In genomic region chr10:14580933-14581332, GRCh38 we compare ENCODE assay signal across 15 cellular contexts.
A peak's percentile ranks its signal among the peaks of the same experiment; 100 is the strongest.
DNase-seq lines count a peak whose midpoint lies in the region; ATAC-seq and TF ChIP-seq lines count a peak whose summit lies in the region.
"Had no signal": no experiment of that assay in that cellular context is flagged by ENCODE, and none has a peak within 500 bp of the region (broad histone marks: within the 10 kb centered on the region; RNA-seq: fewer than 3 reads in every experiment).

No MANE protein-coding gene starts in this region.

- no peaks in the 10 kb centered on the region for H3K27me3 Mint-ChIP-seq in activated T-cell treated with anti-CD3 and anti-CD28 coated beads, Interleukin-2, amount 50 U/mL, for 72 hours (ENCODE audit: low read depth)
- H3K27me3 Mint-ChIP-seq in T-helper 17 cell (no peaks in the 10 kb centered on the region), endothelial cell (ENCODE audit: unreplicated experiment) (peaks cover 4% of the 10 kb centered on the region)

- H3K4me1 ChIP-seq in subcutaneous abdominal adipose tissue (ENCODE audit: control insufficient read depth in 5 of 5, insufficient read depth in 5 of 5, low read length in 5 of 5), result peaks cover 0 to 32% (median 23%) of the 10 kb centered on the region in 5 donors

- H3K36me3 ChIP-seq in subcutaneous abdominal adipose tissue (ENCODE audit: control insufficient read depth in 5 of 5, insufficient read depth in 5 of 5, low read length in 5 of 5), result peaks cover 0 to 9% (median 0%) of the 10 kb centered on the region in 5 donors
- H3K36me3 ChIP-seq: tibial nerve, WERI-Rb-1 had no signal

- peak overlapping the region; percentile 45 for H3K27ac ChIP-seq in subcutaneous abdominal adipose tissue (ENCODE audit: low read depth, low read length)
- H3K27ac ChIP-seq: SJSA1, WERI-Rb-1 had no signal

- H3K4me1 Mint-ChIP-seq in activated T-cell treated with anti-CD3 and anti-CD28 coated beads, Interleukin-2, amount 50 U/mL, for 72 hours (ENCODE audit: low read depth), result peaks cover 80% of the 10 kb centered on the region
- H3K4me1 Mint-ChIP-seq in T-helper 17 cell (peaks cover 64% of the 10 kb centered on the region), endothelial cell (ENCODE audit: unreplicated experiment) (peaks cover 75% of the 10 kb centered on the region)

- no peak for ATAC-seq in activated T-cell treated with anti-CD3 and anti-CD28 coated beads, Interleukin-2, amount 50 U/mL, for 72 hours (replicated peaks in 1 of 2)
- ATAC-seq in T-helper 17 cell, result no peak
- no peak for ATAC-seq in GM19395 (IDR thresholded peaks at IDR 0.05; ENCODE audit: unreplicated experiment)

- H3K9me3 Mint-ChIP-seq in activated T-cell treated with anti-CD3 and anti-CD28 coated beads, Interleukin-2, amount 50 U/mL, for 72 hours, result no peaks in the 10 kb centered on the region
- H3K9me3 Mint-ChIP-seq in endothelial cell (ENCODE audit: unreplicated experiment), result no peaks in the 10 kb centered on the region

- H3K9ac ChIP-seq in subcutaneous abdominal adipose tissue (ENCODE audit: low read length in 5 of 5), result no peak overlapping the region

- H3K36me3 Mint-ChIP-seq in activated T-cell treated with anti-CD3 and anti-CD28 coated beads, Interleukin-2, amount 50 U/mL, for 72 hours (ENCODE audit: insufficient read depth in 2 of 2), result peaks cover 3 to 20% of the 10 kb centered on the region in 2 donors
- peaks cover under 1% of the 10 kb centered on the region for H3K36me3 Mint-ChIP-seq in T-helper 17 cell (ENCODE audit: low read depth)
- peaks cover 22% of the 10 kb centered on the region for H3K36me3 Mint-ChIP-seq in endothelial cell (ENCODE audit: low read depth, unreplicated experiment)

- no peak overlapping the region for H3K4me3 Mint-ChIP-seq in activated T-cell treated with anti-CD3 and anti-CD28 coated beads, Interleukin-2, amount 50 U/mL, for 72 hours
- H3K4me3 Mint-ChIP-seq in T-helper 17 cell, result peak overlapping the region; percentile 77
- H3K4me3 Mint-ChIP-seq in endothelial cell (ENCODE audit: unreplicated experiment), result peak overlapping the region; percentile 19

- H3K27ac Mint-ChIP-seq in activated T-cell treated with anti-CD3 and anti-CD28 coated beads, Interleukin-2, amount 50 U/mL, for 72 hours, result peak overlapping the region; percentile 47
- H3K27ac Mint-ChIP-seq in T-helper 17 cell (peak overlapping the region; percentile 97), endothelial cell (ENCODE audit: unreplicated experiment) (no peak overlapping the region)

- TF ChIP-seq CTCF in endothelial cell (IDR thresholded peaks at IDR 0.05; ENCODE audit: unreplicated experiment), result no peak

- H3K27me3 ChIP-seq in subcutaneous abdominal adipose tissue (ENCODE audit: control insufficient read depth in 5 of 5, insufficient read depth in 4 of 5, low read length in 5 of 5), result no peaks in the 10 kb centered on the region
- H3K27me3 ChIP-seq: SJSA1, tibial nerve had no signal

- DNase-seq in activated T-cell treated with anti-CD3 and anti-CD28 coated beads, Interleukin-2, amount 50 U/mL, for 72 hours, result no peak
- DNase-seq in activated T-cell treated with anti-CD3 and anti-CD28 coated beads, Interleukin-2, amount 50 U/mL, for 48 hours, result no peak
- DNase-seq in T-helper 17 cell, result no peak
- no peak for DNase-seq in endothelial cell (ENCODE audit: low spot score)
- DNase-seq in LoVo (ENCODE audit: low spot score), result no peak
- DNase-seq in NCI-H1092 treated with DMSO at 0.1 percent for 48 hours (lab: John Stamatoyannopoulos, UW), result no peak
- DNase-seq: DMS79; effector memory CD4-positive, alpha-beta T cell; mesendoderm; NCI-H2171 treated with DMSO at 0.1 percent for 48 hours; WERI-Rb-1 had no signal

- H3K9me3 ChIP-seq in T-helper 17 cell (ENCODE audit: control insufficient read depth, low read length, poor library complexity, severe bottlenecking), result no peaks in the 10 kb centered on the region
- H3K9me3 ChIP-seq in subcutaneous abdominal adipose tissue (ENCODE audit: control insufficient read depth in 5 of 5, low read length in 5 of 5), result no peaks in the 10 kb centered on the region
- H3K9me3 ChIP-seq: SJSA1, tibial nerve had no signal

- H3K4me3 ChIP-seq in subcutaneous abdominal adipose tissue (ENCODE audit: low read depth in 1 of 5, low read length in 5 of 5), result no peak overlapping the region
- H3K4me3 ChIP-seq: SJSA1, tibial nerve had no signal

Comparison
In these comparisons a context has a peak if more than half of its experiments do, and no peak if none do; other contexts are left out.
1. H3K4me3 Mint-ChIP-seq: peak in T-helper 17 cell (single experiment) and endothelial cell (single experiment); none in activated T-cell treated with anti-CD3 and anti-CD28 coated beads, Interleukin-2, amount 50 U/mL, for 72 hours (0 of 2).